Comparison of ENCODE assay signal across 1 cellular context in the genomic region with DNA sequence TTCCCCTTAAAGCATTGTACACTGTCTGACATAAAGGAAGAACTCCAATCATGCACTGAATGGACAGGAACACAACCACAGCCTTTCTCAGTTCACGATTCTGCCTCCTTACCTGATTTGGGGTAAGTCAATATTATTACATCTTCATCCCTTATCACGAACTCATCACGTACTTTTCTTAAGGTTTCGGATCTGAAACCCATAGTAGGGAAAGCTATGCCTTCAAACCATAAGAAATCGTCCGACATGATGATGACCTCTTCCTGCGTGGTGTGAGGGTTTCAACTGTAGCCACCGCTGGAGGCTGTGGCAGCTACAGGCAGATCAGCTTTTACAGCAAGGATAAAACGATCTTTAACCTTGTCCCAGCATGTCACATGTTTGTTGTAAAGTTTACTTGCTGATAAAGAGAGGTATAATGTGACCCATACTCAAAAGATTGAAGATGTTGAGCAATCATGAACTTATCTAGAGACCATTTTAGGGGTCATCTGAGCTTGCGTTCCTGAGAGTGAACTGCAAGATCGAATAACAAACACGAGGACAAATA.
TF ChIP-seq lines count a peak whose summit lies in the region.

A gene with protein sequence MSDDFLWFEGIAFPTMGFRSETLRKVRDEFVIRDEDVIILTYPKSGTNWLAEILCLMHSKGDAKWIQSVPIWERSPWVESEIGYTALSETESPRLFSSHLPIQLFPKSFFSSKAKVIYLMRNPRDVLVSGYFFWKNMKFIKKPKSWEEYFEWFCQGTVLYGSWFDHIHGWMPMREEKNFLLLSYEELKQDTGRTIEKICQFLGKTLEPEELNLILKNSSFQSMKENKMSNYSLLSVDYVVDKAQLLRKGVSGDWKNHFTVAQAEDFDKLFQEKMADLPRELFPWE (minus strand): TSS at position 306 of the 550 bp plus-strand sequence. CDS start 58 bp downstream, at position 248.

TF ChIP-seq in HepG2, 621 proteins besides CTCF, POLR2A, EP300 and RAD21 (continued from another document and continues in another):
- 0 out of 2 replicates have a peak, but pooled peaks have one; percentile 27 for TF ChIP-seq ZSCAN29 (CRISPR knock-in tag; conservative IDR thresholded peaks at IDR 0.05)
- TF ChIP-seq BHLHE40 (IDR thresholded peaks at IDR 0.05; ENCODE audit: low read length) = peak; percentile 26; the same call in 1 of the 2 replicates
- 0 out of 2 replicates have a peak, but pooled peaks have one; percentile 23 for TF ChIP-seq ZNF124 (CRISPR knock-in tag; IDR thresholded peaks at IDR 0.05)
- TF ChIP-seq TBX2 (CRISPR knock-in tag; IDR thresholded peaks at IDR 0.05; ENCODE audit: borderline replicate concordance) = peak; percentile 70; the same call in 1 of the 2 replicates
- peak; percentile 67; the same call in 1 of the 2 replicates for TF ChIP-seq JUND (CRISPR knock-in tag; IDR thresholded peaks at IDR 0.05)
- no peak for TF ChIP-seq XBP1 (CRISPR knock-in tag; IDR thresholded peaks at IDR 0.05)
- no peak for TF ChIP-seq ZNF891 (CRISPR knock-in tag; IDR thresholded peaks at IDR 0.05)
- peak; percentile 86; the same call in 1 of the 2 replicates for TF ChIP-seq SNAPC2 (CRISPR knock-in tag; IDR thresholded peaks at IDR 0.05)
- TF ChIP-seq, protein P1, sequence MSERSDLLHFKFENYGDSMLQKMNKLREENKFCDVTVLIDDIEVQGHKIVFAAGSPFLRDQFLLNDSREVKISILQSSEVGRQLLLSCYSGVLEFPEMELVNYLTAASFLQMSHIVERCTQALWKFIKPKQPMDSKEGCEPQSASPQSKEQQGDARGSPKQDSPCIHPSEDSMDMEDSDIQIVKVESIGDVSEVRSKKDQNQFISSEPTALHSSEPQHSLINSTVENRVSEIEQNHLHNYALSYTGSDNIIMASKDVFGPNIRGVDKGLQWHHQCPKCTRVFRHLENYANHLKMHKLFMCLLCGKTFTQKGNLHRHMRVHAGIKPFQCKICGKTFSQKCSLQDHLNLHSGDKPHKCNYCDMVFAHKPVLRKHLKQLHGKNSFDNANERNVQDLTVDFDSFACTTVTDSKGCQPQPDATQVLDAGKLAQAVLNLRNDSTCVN (CRISPR knock-in tag; IDR thresholded peaks at IDR 0.05; ENCODE audit: borderline replicate concordance) = peak; percentile 74
- TF ChIP-seq MTF2 (CRISPR knock-in tag; IDR thresholded peaks at IDR 0.05; ENCODE audit: borderline replicate concordance) = no peak
- TF ChIP-seq RCOR2 (CRISPR knock-in tag; IDR thresholded peaks at IDR 0.05) = peak; percentile 64; the same call in 1 of the 2 replicates
- TF ChIP-seq, protein P2, sequence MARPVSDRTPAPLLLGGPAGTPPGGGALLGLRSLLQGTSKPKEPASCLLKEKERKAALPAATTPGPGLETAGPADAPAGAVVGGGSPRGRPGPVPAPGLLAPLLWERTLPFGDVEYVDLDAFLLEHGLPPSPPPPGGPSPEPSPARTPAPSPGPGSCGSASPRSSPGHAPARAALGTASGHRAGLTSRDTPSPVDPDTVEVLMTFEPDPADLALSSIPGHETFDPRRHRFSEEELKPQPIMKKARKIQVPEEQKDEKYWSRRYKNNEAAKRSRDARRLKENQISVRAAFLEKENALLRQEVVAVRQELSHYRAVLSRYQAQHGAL (CRISPR knock-in tag; IDR thresholded peaks at IDR 0.05; ENCODE audit: not compliant biosample characterization) = no peak
- TF ChIP-seq ZNF816 (CRISPR knock-in tag; IDR thresholded peaks at IDR 0.05; ENCODE audit: borderline replicate concordance) = peak; percentile 31; the same call in 1 of the 2 replicates
- TF ChIP-seq, protein P3, sequence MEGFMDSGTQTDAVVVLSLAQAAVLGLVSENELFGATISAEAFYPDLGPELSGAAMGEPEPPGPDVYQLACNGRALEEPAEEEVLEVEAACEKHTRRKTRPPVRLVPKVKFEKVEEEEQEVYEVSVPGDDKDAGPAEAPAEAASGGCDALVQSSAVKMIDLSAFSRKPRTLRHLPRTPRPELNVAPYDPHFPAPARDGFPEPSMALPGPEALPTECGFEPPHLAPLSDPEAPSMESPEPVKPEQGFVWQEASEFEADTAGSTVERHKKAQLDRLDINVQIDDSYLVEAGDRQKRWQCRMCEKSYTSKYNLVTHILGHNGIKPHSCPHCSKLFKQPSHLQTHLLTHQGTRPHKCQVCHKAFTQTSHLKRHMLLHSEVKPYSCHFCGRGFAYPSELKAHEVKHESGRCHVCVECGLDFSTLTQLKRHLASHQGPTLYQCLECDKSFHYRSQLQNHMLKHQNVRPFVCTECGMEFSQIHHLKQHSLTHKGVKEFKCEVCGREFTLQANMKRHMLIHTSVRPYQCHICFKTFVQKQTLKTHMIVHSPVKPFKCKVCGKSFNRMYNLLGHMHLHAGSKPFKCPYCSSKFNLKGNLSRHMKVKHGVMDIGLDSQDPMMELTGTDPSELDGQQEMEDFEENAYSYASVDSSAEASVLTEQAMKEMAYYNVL (CRISPR knock-in tag; IDR thresholded peaks at IDR 0.05; ENCODE audit: borderline replicate concordance) = peak; percentile 62; the same call in 1 of the 2 replicates
- peak; percentile 81 for TF ChIP-seq NFIC (IDR thresholded peaks at IDR 0.05; ENCODE audit: low read length)
- 0 out of 2 replicates have a peak, but pooled peaks have one; percentile 44 for TF ChIP-seq TMF1 (CRISPR knock-in tag; IDR thresholded peaks at IDR 0.05; ENCODE audit: low read depth)
- no peak for TF ChIP-seq KLF13 (CRISPR knock-in tag; IDR thresholded peaks at IDR 0.05)
- peak; percentile 79 for TF ChIP-seq HMG20A (CRISPR knock-in tag; IDR thresholded peaks at IDR 0.05; ENCODE audit: borderline replicate concordance)
- no peak for TF ChIP-seq SOX6 (IDR thresholded peaks at IDR 0.05)
- peak; percentile 88 for TF ChIP-seq SOX6 (CRISPR knock-in tag; IDR thresholded peaks at IDR 0.05)
- TF ChIP-seq, protein P4, sequence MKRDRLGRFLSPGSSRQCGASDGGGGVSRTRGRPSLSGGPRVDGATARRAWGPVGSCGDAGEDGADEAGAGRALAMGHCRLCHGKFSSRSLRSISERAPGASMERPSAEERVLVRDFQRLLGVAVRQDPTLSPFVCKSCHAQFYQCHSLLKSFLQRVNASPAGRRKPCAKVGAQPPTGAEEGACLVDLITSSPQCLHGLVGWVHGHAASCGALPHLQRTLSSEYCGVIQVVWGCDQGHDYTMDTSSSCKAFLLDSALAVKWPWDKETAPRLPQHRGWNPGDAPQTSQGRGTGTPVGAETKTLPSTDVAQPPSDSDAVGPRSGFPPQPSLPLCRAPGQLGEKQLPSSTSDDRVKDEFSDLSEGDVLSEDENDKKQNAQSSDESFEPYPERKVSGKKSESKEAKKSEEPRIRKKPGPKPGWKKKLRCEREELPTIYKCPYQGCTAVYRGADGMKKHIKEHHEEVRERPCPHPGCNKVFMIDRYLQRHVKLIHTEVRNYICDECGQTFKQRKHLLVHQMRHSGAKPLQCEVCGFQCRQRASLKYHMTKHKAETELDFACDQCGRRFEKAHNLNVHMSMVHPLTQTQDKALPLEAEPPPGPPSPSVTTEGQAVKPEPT (CRISPR knock-in tag; IDR thresholded peaks at IDR 0.05; ENCODE audit: low read depth) = no peak
- peak; percentile 76 for TF ChIP-seq ERF (CRISPR knock-in tag; IDR thresholded peaks at IDR 0.05)
- TF ChIP-seq, protein P5, sequence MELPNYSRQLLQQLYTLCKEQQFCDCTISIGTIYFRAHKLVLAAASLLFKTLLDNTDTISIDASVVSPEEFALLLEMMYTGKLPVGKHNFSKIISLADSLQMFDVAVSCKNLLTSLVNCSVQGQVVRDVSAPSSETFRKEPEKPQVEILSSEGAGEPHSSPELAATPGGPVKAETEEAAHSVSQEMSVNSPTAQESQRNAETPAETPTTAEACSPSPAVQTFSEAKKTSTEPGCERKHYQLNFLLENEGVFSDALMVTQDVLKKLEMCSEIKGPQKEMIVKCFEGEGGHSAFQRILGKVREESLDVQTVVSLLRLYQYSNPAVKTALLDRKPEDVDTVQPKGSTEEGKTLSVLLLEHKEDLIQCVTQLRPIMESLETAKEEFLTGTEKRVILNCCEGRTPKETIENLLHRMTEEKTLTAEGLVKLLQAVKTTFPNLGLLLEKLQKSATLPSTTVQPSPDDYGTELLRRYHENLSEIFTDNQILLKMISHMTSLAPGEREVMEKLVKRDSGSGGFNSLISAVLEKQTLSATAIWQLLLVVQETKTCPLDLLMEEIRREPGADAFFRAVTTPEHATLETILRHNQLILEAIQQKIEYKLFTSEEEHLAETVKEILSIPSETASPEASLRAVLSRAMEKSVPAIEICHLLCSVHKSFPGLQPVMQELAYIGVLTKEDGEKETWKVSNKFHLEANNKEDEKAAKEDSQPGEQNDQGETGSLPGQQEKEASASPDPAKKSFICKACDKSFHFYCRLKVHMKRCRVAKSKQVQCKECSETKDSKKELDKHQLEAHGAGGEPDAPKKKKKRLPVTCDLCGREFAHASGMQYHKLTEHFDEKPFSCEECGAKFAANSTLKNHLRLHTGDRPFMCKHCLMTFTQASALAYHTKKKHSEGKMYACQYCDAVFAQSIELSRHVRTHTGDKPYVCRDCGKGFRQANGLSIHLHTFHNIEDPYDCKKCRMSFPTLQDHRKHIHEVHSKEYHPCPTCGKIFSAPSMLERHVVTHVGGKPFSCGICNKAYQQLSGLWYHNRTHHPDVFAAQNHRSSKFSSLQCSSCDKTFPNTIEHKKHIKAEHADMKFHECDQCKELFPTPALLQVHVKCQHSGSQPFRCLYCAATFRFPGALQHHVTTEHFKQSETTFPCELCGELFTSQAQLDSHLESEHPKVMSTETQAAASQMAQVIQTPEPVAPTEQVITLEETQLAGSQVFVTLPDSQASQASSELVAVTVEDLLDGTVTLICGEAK (IDR thresholded peaks at IDR 0.05) = no peak
- TF ChIP-seq, protein P5 (CRISPR knock-in tag; IDR thresholded peaks at IDR 0.05) = peak; percentile 41; the same call in 1 of the 2 replicates
- TF ChIP-seq MAFK (conservative IDR thresholded peaks at IDR 0.05 in 1 of 2, IDR thresholded peaks at IDR 0.05 in 1 of 2; ENCODE audit: low read length in 2 of 2) = no peak; a peak in 1 of 4 replicates
- TF ChIP-seq ZNF317 (CRISPR knock-in tag; IDR thresholded peaks at IDR 0.05) = peak; percentile 38; the same call in 1 of the 2 replicates
- peak; percentile 37; the same call in 1 of the 2 replicates for TF ChIP-seq GTF2F1 (IDR thresholded peaks at IDR 0.05; ENCODE audit: low read length)
- TF ChIP-seq, protein P6, sequence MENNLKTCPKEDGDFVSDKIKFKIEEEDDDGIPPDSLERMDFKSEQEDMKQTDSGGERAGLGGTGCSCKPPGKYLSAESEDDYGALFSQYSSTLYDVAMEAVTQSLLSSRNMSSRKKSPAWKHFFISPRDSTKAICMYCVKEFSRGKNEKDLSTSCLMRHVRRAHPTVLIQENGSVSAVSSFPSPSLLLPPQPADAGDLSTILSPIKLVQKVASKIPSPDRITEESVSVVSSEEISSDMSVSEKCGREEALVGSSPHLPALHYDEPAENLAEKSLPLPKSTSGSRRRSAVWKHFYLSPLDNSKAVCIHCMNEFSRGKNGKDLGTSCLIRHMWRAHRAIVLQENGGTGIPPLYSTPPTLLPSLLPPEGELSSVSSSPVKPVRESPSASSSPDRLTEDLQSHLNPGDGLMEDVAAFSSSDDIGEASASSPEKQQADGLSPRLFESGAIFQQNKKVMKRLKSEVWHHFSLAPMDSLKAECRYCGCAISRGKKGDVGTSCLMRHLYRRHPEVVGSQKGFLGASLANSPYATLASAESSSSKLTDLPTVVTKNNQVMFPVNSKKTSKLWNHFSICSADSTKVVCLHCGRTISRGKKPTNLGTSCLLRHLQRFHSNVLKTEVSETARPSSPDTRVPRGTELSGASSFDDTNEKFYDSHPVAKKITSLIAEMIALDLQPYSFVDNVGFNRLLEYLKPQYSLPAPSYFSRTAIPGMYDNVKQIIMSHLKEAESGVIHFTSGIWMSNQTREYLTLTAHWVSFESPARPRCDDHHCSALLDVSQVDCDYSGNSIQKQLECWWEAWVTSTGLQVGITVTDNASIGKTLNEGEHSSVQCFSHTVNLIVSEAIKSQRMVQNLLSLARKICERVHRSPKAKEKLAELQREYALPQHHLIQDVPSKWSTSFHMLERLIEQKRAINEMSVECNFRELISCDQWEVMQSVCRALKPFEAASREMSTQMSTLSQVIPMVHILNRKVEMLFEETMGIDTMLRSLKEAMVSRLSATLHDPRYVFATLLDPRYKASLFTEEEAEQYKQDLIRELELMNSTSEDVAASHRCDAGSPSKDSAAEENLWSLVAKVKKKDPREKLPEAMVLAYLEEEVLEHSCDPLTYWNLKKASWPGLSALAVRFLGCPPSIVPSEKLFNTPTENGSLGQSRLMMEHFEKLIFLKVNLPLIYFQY (CRISPR knock-in tag; IDR thresholded peaks at IDR 0.05; ENCODE audit: borderline replicate concordance) = peak; percentile 51; the same call in 1 of the 2 replicates
- peak; percentile 86 for TF ChIP-seq BCL6 (CRISPR knock-in tag; IDR thresholded peaks at IDR 0.05)
- no peak for TF ChIP-seq ZNF772 (CRISPR knock-in tag; IDR thresholded peaks at IDR 0.05)
- TF ChIP-seq FOXJ3 (CRISPR knock-in tag; IDR thresholded peaks at IDR 0.05; ENCODE audit: borderline replicate concordance) = peak; percentile 91; the same call in 1 of the 2 replicates
- TF ChIP-seq RARA (CRISPR knock-in tag; IDR thresholded peaks at IDR 0.05) = peak; percentile 85
- TF ChIP-seq ZNF549 (CRISPR knock-in tag; IDR thresholded peaks at IDR 0.05) = no peak
- TF ChIP-seq ZNF570 (CRISPR knock-in tag; IDR thresholded peaks at IDR 0.05; ENCODE audit: borderline replicate concordance) = no peak
- TF ChIP-seq ZNF644 (CRISPR knock-in tag; IDR thresholded peaks at IDR 0.05; ENCODE audit: low read depth) = peak; percentile 15; the same call in 1 of the 2 replicates
- TF ChIP-seq ZNF781 (CRISPR knock-in tag; IDR thresholded peaks at IDR 0.05; ENCODE audit: borderline replicate concordance, not compliant biosample characterization) = peak; percentile 45
